9 cellular contexts compared by ENCODE assay signal in the genomic region with DNA sequence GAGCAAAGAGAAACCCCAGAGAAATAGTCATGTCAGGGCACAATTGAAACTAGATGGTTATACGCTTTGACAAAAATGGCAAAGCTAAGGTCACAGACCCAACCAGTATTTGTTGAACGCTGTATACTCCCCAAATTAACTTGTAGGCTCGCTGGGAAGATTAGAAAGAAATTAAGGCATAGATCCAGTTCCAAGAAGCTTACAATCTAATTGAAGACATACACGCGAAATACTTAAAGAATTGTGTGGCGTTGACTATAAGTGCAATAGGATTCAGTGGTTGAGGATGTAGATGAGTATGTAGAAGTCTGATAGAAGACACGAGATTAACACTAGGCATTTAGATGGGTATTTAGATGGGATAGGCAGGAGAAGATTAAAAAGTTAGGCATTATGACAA. TPM values are rescaled to one million over a fixed set of nuclear protein-coding genes. Genes with fewer than 3 reads are reported as not detected.
A peak's percentile ranks its signal among the peaks of the same experiment; 100 is the strongest.
DNase-seq lines count a peak whose midpoint lies in the region; ATAC-seq and TF ChIP-seq lines count a peak whose summit lies in the region.
"Had no signal": no experiment of that assay in that cellular context is flagged by ENCODE, and none has a peak within 500 bp of the region (broad histone marks: within the 10 kb centered on the region; RNA-seq: fewer than 3 reads in every experiment).

No MANE protein-coding gene starts in this region.

- DNase-seq in heart left ventricle: no peak
- no peak for DNase-seq in cardiac septum (ENCODE audit: low spot score)
- no peak for DNase-seq in breast epithelium (ENCODE audit: low spot score in 2 of 2)
- no peak for DNase-seq in lower lobe of right lung
- DNase-seq in vagina (ENCODE audit: extremely low spot score in 2 of 2): no peak
- DNase-seq in activated CD4-positive, alpha-beta T cell treated with anti-CD3 and anti-CD28 coated beads, Interleukin-2, amount 50 U/mL, for 1 hour: no peak
- DNase-seq in amygdala (lab: John Stamatoyannopoulos, UW): no peak
- no peak for DNase-seq in stimulated activated CD8-positive, alpha-beta memory T cell treated with anti-CD3 and anti-CD28 coated beads, Interleukin-4, amount 100 ng/mL, for 48 hours

- H3K4me1 ChIP-seq in heart left ventricle (peaks cover 0 to 35% (median 17%) of the 10 kb centered on the region in 12 donors), breast epithelium (no peaks in the 10 kb centered on the region), lower lobe of right lung (peaks cover 18% of the 10 kb centered on the region), vagina (peaks cover 19% of the 10 kb centered on the region)

- H3K4me3 ChIP-seq in heart left ventricle: peak overlapping the region; percentile 62 to 88 (median 80)
- H3K4me3 ChIP-seq in breast epithelium: peak overlapping the region; percentile 79 to 89 (median 83)
- H3K4me3 ChIP-seq in lower lobe of right lung: peak overlapping the region; percentile 78
- peak overlapping the region; percentile 80 to 83 for H3K4me3 ChIP-seq in vagina

- H3K27ac ChIP-seq in heart left ventricle: peak overlapping the region; percentile 73 to 92 (median 86)
- peak overlapping the region; percentile 91 to 92 for H3K27ac ChIP-seq in breast epithelium
- peak overlapping the region; percentile 88 for H3K27ac ChIP-seq in lower lobe of right lung
- H3K27ac ChIP-seq in vagina: peak overlapping the region; percentile 82

- TF ChIP-seq POLR2A in heart left ventricle (IDR thresholded peaks at IDR 0.05) (no peak), breast epithelium (IDR thresholded peaks at IDR 0.05) (no peak), vagina (IDR thresholded peaks at IDR 0.05) (no peak)

- H3K9me3 ChIP-seq in heart left ventricle: no peaks in the 10 kb centered on the region
- H3K9me3 ChIP-seq in breast epithelium: no peaks in the 10 kb centered on the region
- H3K9me3 ChIP-seq in lower lobe of right lung: no peaks in the 10 kb centered on the region
- no peaks in the 10 kb centered on the region for H3K9me3 ChIP-seq in vagina

- H3K36me3 ChIP-seq in heart left ventricle: peaks cover 0 to 26% (median 16%) of the 10 kb centered on the region in 9 donors
- H3K36me3 ChIP-seq in breast epithelium: no peaks in the 10 kb centered on the region
- H3K36me3 ChIP-seq in lower lobe of right lung: peaks cover 23% of the 10 kb centered on the region
- H3K36me3 ChIP-seq in vagina: peaks cover 0 to 11% of the 10 kb centered on the region in 2 donors

- intact Hi-C loops in heart left ventricle (cut with DNase I) (no loop called here), cardiac septum (cut with DNase I) (loop anchor here (10.0 kb wide), 1 partner anchor 197 kb away; no protein-coding TSS in a partner anchor), breast epithelium (cut with DNase I; ENCODE audit: low total_unique reads) (no loop called here), lower lobe of right lung (cut with DNase I) (no loop called here), vagina (cut with DNase I) (no loop called here)

- H3K27me3 ChIP-seq in heart left ventricle (no peaks in the 10 kb centered on the region), breast epithelium (no peaks in the 10 kb centered on the region), lower lobe of right lung (ENCODE audit: low read depth) (no peaks in the 10 kb centered on the region), vagina (no peaks in the 10 kb centered on the region)

- WGBS in heart left ventricle, 4 donors: 16 to 21% (median 20%) methylated on average over 7 of the region's 7 CpGs

- TF ChIP-seq CTCF in heart left ventricle (IDR thresholded peaks at IDR 0.05): no peak
- TF ChIP-seq CTCF in breast epithelium (IDR thresholded peaks at IDR 0.05): no peak
- no peak for TF ChIP-seq CTCF in lower lobe of right lung (IDR thresholded peaks at IDR 0.05)
- no peak for TF ChIP-seq CTCF in vagina (IDR thresholded peaks at IDR 0.05)

- ATAC-seq in heart left ventricle (no peak), lower lobe of right lung (no peak)

RNA-seq across cellular contexts. Expression of gene FAM229B, which starts 0.5 kb away (rescaled TPM):
- total RNA-seq in heart left ventricle (10 to 100 TPM; 33.7 to 77.7 (median 54.8) TPM), cardiac septum (43.5 TPM), breast epithelium (10 to 100 TPM in 2 of 3 donors, 1 to 10 TPM in 1; 6.3 to 12.5 (median 10.9) TPM), lower lobe of right lung (13.6 TPM), vagina (11.0 TPM)
- 10 to 100 TPM; 28.6 to 85.8 TPM for polyA plus RNA-seq in heart left ventricle

RNA-seq across cellular contexts. Expression of gene TUBE1, which starts 0.6 kb away (rescaled TPM):
- total RNA-seq in heart left ventricle: 10 to 100 TPM; 16.1 to 33.2 (median 25.0) TPM
- polyA plus RNA-seq in heart left ventricle: 10 to 100 TPM; 10.1 to 23.1 TPM
- total RNA-seq in cardiac septum: 21.6 TPM
- 10 to 100 TPM; 27.7 to 72.4 (median 48.2) TPM for total RNA-seq in breast epithelium
- total RNA-seq in lower lobe of right lung: 22.2 TPM
- total RNA-seq in vagina: 38.8 TPM

RNA-seq across cellular contexts. Expression of gene CCN6, which starts 34.0 kb away (rescaled TPM):
- total RNA-seq in heart left ventricle (not detected), cardiac septum (not detected), breast epithelium (not detected), lower lobe of right lung (not detected), vagina (not detected)
- polyA plus RNA-seq in heart left ventricle: not detected
- total RNA-seq: left lobe of liver had no signal
